23 cellular contexts compared by ENCODE assay signal in the genomic region with DNA sequence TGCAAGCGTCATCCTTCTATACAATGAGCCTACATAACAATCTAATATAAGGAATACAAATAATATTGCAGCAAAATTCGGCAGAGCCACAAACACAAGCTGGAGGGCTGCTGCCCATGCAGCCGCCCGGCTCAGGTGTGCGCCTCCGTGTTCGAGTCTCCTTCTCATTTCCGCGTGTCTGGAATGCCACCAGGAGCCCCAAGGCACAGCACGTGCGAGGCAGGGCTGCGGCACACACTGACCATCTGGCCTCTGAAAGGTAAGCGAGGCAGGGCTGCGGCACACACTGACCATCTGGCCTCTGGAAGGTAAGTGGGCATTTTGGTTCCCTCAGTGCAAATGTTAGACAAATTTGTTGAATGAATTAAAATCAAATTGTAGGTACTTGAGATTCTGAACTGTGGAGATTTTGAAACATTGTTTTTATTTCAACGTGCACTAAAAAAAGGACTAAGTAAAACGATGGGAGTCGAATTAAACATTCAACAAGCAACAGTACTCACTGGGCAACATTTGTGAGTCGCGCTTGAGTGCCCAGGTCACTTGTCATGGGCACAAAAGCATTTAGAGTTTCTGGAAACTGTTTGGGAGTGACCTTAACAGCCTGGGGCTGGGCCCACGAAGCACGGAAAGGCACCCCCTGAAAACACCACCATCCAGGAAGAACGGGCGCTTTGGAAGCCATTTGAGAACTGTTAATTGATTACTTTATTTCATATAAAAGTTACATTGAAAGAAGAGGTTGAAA. TPM values are rescaled to one million over a fixed set of nuclear protein-coding genes. Genes with fewer than 3 reads are reported as not detected.
A peak's percentile ranks its signal among the peaks of the same experiment; 100 is the strongest.
DNase-seq lines count a peak whose midpoint lies in the region; ATAC-seq and TF ChIP-seq lines count a peak whose summit lies in the region.
"Had no signal": no experiment of that assay in that cellular context is flagged by ENCODE, and none has a peak within 500 bp of the region (broad histone marks: within the 10 kb centered on the region; RNA-seq: fewer than 3 reads in every experiment).

No MANE protein-coding gene starts in this region.

- no peak for TF ChIP-seq POLR2A in thyroid gland (IDR thresholded peaks at IDR 0.05)

- peak overlapping the region; percentile 77 for H3K27ac ChIP-seq in left ventricle myocardium inferior (replicated peaks)
- H3K27ac ChIP-seq in heart right ventricle = no peak overlapping the region
- peak overlapping the region; percentile 41 to 72 (median 47) for H3K27ac ChIP-seq in thyroid gland

- ATAC-seq in heart right ventricle (no peak), HG03432 (IDR thresholded peaks at IDR 0.05; ENCODE audit: unreplicated experiment) (no peak)
- ATAC-seq: left lung, upper lobe of right lung had no signal

- 91 to 94% methylated on average over 23 of the region's 23 CpGs for WGBS in heart right ventricle, 2 donors
- WGBS in thyroid gland, 2 donors = 67 to 71% methylated on average over 23 of the region's 23 CpGs

- peaks cover 38% of the 10 kb centered on the region for H3K36me3 Mint-ChIP-seq in HFFc6 (ENCODE audit: low read depth)
- no peaks in the 10 kb centered on the region for H3K36me3 Mint-ChIP-seq in glutamatergic neuron (ENCODE audit: unreplicated experiment)

- H3K4me3 ChIP-seq in left ventricle myocardium inferior (no peak overlapping the region), heart right ventricle (no peak overlapping the region), thyroid gland (replicated peaks in 1 of 3) (no peak overlapping the region)
- H3K4me3 ChIP-seq: left lung, upper lobe of right lung had no signal

- peaks cover 2% of the 10 kb centered on the region for H3K27me3 Mint-ChIP-seq in HFFc6 (ENCODE audit: insufficient read depth)
- peaks cover 7% of the 10 kb centered on the region for H3K27me3 Mint-ChIP-seq in glutamatergic neuron (ENCODE audit: unreplicated experiment)
- H3K27me3 Mint-ChIP-seq: activated T-cell treated with anti-CD3 and anti-CD28 coated beads, Interleukin-2, amount 50 U/mL, for 24 hours had no signal

- H3K4me3 Mint-ChIP-seq in HFFc6 (no peak overlapping the region), glutamatergic neuron (ENCODE audit: unreplicated experiment) (peak overlapping the region; percentile 23)
- H3K4me3 Mint-ChIP-seq: activated T-cell treated with anti-CD3 and anti-CD28 coated beads, Interleukin-2, amount 50 U/mL, for 24 hours; dendritic cell treated with granulocyte-macrophage colony-stimulating factor and Interleukin-4, amounts not matched to agents 40 ng/mL and 50 ng/mL, for 4 days; H9 had no signal

- H3K9me3 ChIP-seq in left ventricle myocardium inferior (replicated peaks) (no peaks in the 10 kb centered on the region), heart right ventricle (no peaks in the 10 kb centered on the region), thyroid gland (no peaks in the 10 kb centered on the region)
- H3K9me3 ChIP-seq: left lung, upper lobe of right lung had no signal

- H3K4me1 ChIP-seq in left ventricle myocardium inferior (peaks cover 26% of the 10 kb centered on the region), heart right ventricle (peaks cover 0 to 37% (median 16%) of the 10 kb centered on the region in 9 donors), thyroid gland (peaks cover 20 to 27% of the 10 kb centered on the region in 2 donors)

- H3K27ac Mint-ChIP-seq in HFFc6 = peak overlapping the region; percentile 96
- H3K27ac Mint-ChIP-seq in glutamatergic neuron (ENCODE audit: unreplicated experiment) = no peak overlapping the region
- H3K27ac Mint-ChIP-seq: activated T-cell treated with anti-CD3 and anti-CD28 coated beads, Interleukin-2, amount 50 U/mL, for 24 hours; H9 had no signal

- TF ChIP-seq CTCF in left ventricle myocardium inferior (IDR thresholded peaks at IDR 0.05; ENCODE audit: borderline replicate concordance) (no peak), heart right ventricle (IDR thresholded peaks at IDR 0.05) (no peak), HFFc6 (IDR thresholded peaks at IDR 0.05) (no peak), glutamatergic neuron (IDR thresholded peaks at IDR 0.05; ENCODE audit: partially characterized antibody, unreplicated experiment) (no peak), thyroid gland (IDR thresholded peaks at IDR 0.05) (no peak)

- H3K36me3 ChIP-seq in left ventricle myocardium inferior (peaks cover 53% of the 10 kb centered on the region), heart right ventricle (peaks cover 0 to 55% (median 28%) of the 10 kb centered on the region in 9 donors), thyroid gland (peaks cover 29 to 36% of the 10 kb centered on the region in 2 donors)

- intact Hi-C loops in left ventricle myocardium inferior (cut with micrococcal nuclease) (loop anchor here (5.0 kb wide), 1 partner anchor 222 kb away; no protein-coding TSS in a partner anchor), heart right ventricle (cut with DNase I) (loop anchor here in 7 of 10 donors (5.0 to 10.0 kb wide), 4 partner anchors 47 to 329 kb away; a partner anchor contains a TSS), thyroid gland (cut with DNase I) (loop anchor here (5.0 kb wide), 1 partner anchor 217 kb away; no protein-coding TSS in a partner anchor)

- H3K27me3 ChIP-seq in left ventricle myocardium inferior (ENCODE audit: low read depth) (no peaks in the 10 kb centered on the region), heart right ventricle (peaks cover 0 to 4% (median 0%) of the 10 kb centered on the region in 7 donors), thyroid gland (no peaks in the 10 kb centered on the region)
- H3K27me3 ChIP-seq: left lung, upper lobe of right lung had no signal

- H3K4me1 Mint-ChIP-seq in HFFc6 (ENCODE audit: low read depth) (peaks cover 42% of the 10 kb centered on the region), glutamatergic neuron (ENCODE audit: low read depth, unreplicated experiment) (peaks cover 16% of the 10 kb centered on the region)

- DNase-seq in left ventricle myocardium inferior = no peak
- no peak for DNase-seq in heart right ventricle
- DNase-seq in HFFc6 = no peak
- peak; percentile 35 for DNase-seq in glutamatergic neuron
- DNase-seq in thyroid gland = peak; percentile 87 to 88
- no peak for DNase-seq in NCI-H510A treated with DMSO at 0.1 percent for 48 hours (lab: John Stamatoyannopoulos, UW)
- no peak for DNase-seq in GM19238 (ENCODE audit: insufficient read length, low spot score)
- DNase-seq: activated T-cell treated with anti-CD3 and anti-CD28 coated beads, Interleukin-2, amount 50 U/mL, for 24 hours; AML-193; DMS53; erythroblast; H9; islet precursor cell; NCI-H1048; NCI-H1694; NCI-H510A; OCI-M1; stimulated activated CD4-positive, alpha-beta T cell treated with anti-CD3 and anti-CD28 coated beads, Interleukin-15, amount 100 ng/mL, for 24 hours; stimulated activated CD4-positive, alpha-beta T cell treated with anti-CD3 and anti-CD28 coated beads, Interleukin-4, amount 100 ng/mL, for 4 hours; upper lobe of right lung had no signal

- H3K9me3 Mint-ChIP-seq in HFFc6 (no peaks in the 10 kb centered on the region), glutamatergic neuron (ENCODE audit: unreplicated experiment) (no peaks in the 10 kb centered on the region)
- H3K9me3 Mint-ChIP-seq: activated T-cell treated with anti-CD3 and anti-CD28 coated beads, Interleukin-2, amount 50 U/mL, for 24 hours; dendritic cell treated with granulocyte-macrophage colony-stimulating factor and Interleukin-4, amounts not matched to agents 40 ng/mL and 50 ng/mL, for 4 days; H9 had no signal

RNA-seq across cellular contexts. Expression of a gene that starts 37.4 kb away (rescaled TPM):
- 36.8 TPM for total RNA-seq in left ventricle myocardium inferior
- total RNA-seq in heart right ventricle = 10 to 100 TPM; 36.2 to 55.5 (median 43.2) TPM
- 10 to 100 TPM; 15.1 to 16.6 TPM for polyA plus RNA-seq in heart right ventricle
- 10 to 100 TPM; 73.9 to 90.4 (median 78.1) TPM for total RNA-seq in HFFc6 (2021; fragmentation: NEBNext Ultra II Directional; extraction: Animal tissue kit (Norgen Biotek cat#: 25700))
- 43.6 TPM for total RNA-seq in glutamatergic neuron (ENCODE audit: unreplicated experiment)
- 10 to 100 TPM; 49.8 to 59.2 (median 54.3) TPM for total RNA-seq in thyroid gland

RNA-seq across cellular contexts. Expression of a gene that starts 53.6 kb away (rescaled TPM):
- total RNA-seq in left ventricle myocardium inferior (10.0 TPM), heart right ventricle (10 to 100 TPM in 2 of 10 donors, 1 to 10 TPM in 8; 5.9 to 10.9 (median 8.5) TPM), glutamatergic neuron (ENCODE audit: unreplicated experiment) (56.1 TPM), thyroid gland (1 to 10 TPM; 6.2 to 8.4 (median 7.5) TPM)
- polyA plus RNA-seq in heart right ventricle = 1 to 10 TPM; 2.4 to 3.1 TPM
- 10 to 100 TPM; 12.5 to 15.4 (median 13.8) TPM for total RNA-seq in HFFc6 (2021; fragmentation: NEBNext Ultra II Directional; extraction: Animal tissue kit (Norgen Biotek cat#: 25700))

Comparison
In these comparisons a context has a peak if more than half of its experiments do, and no peak if none do; other contexts are left out.
1. H3K27ac ChIP-seq: peak in left ventricle myocardium inferior (single experiment) and thyroid gland (3 of 3); none in heart right ventricle (0 of 10).
2. DNase-seq: peak in glutamatergic neuron (single experiment) and thyroid gland (2 of 2); none in left ventricle myocardium inferior (single experiment), heart right ventricle (0 of 2), HFFc6 (single experiment), NCI-H510A treated with DMSO at 0.1 percent for 48 hours (single experiment) and GM19238 (single experiment).